Comparison of ENCODE assay signal across 20 cellular contexts in the genomic region with DNA sequence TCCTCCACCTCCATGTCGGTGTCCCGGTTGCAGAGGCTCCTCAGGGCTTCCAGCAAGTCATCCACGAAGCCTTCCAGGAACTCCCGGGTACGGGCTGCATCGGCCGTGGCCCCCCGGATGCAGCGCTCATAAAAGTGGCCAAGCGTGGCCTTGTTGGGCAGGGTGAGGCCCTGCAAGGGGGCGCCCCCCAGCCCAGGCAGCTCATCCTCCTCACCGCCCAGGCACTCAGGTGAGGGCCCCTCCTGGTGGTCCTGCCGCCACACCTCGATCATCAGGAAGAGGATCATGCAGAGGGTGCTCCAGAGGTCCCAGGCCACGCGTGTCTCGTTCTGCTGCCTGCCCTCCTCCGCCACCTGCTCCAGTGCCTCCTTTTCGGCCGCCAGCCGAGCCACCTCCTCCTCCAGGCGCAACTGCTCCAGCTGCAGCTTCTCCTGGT. TPM values are rescaled to one million over a fixed set of nuclear protein-coding genes. Genes with fewer than 3 reads are reported as not detected.
DNase-seq lines count a peak whose midpoint lies in the region; ATAC-seq, FAIRE-seq and TF ChIP-seq lines count a peak whose summit lies in the region.
"Had no signal": no experiment of that assay in that cellular context is flagged by ENCODE, and none has a peak within 500 bp of the region (broad histone marks: within the 10 kb centered on the region; RNA-seq: fewer than 3 reads in every experiment).

No MANE protein-coding gene starts in this region.

- H4K91ac ChIP-seq in H1 (replicated peaks; ENCODE audit: insufficient read length, low read length), result no peak overlapping the region

- no peak overlapping the region for H2BK120ac ChIP-seq in H1 (replicated peaks; ENCODE audit: low read depth, low read length)

- no peak overlapping the region for H3K9ac ChIP-seq in H1 (replicated peaks in 1 of 4; ENCODE audit: extremely low read depth in 1 of 4, low read depth in 3 of 4, low read length in 3 of 4)
- H3K9ac ChIP-seq: BLaER1 treated with 17β-estradiol and CSF1 and Interleukin-3, amounts not matched to agents 10 nM and 100 nM had no signal

- peaks cover 0 to 52% of the 10 kb centered on the region in 2 experiments; a peak in 2 of 4 replicates for H3K79me2 ChIP-seq in H1 (ENCODE audit: control insufficient read depth in 1 of 2, insufficient read depth in 2 of 2, low read length in 2 of 2)

- H3K27me3 Mint-ChIP-seq in natural killer cell (ENCODE audit: low read depth in 2 of 2) (no peaks in the 10 kb centered on the region), endothelial cell (ENCODE audit: unreplicated experiment) (peaks cover 7% of the 10 kb centered on the region), Caco-2 (ENCODE audit: insufficient read depth, unreplicated experiment) (no peaks in the 10 kb centered on the region)
- H3K27me3 Mint-ChIP-seq in activated CD4-positive, alpha-beta T cell treated with anti-CD3 and anti-CD28 coated beads, Interleukin-2, amount 10 ng/mL, durations not matched to agents 24 days and 14 days, result no peaks in the 10 kb centered on the region
- H3K27me3 Mint-ChIP-seq: CD4-positive, CD25-positive, alpha-beta regulatory T cell had no signal

- H3K4me1 ChIP-seq in H1 (replicated peaks in 1 of 4; ENCODE audit: control insufficient read depth in 3 of 4, insufficient read depth in 4 of 4, low read length in 3 of 4), result peaks cover 0 to 23% (median 17%) of the 10 kb centered on the region in 4 experiments; a peak in 6 of 7 replicates
- H3K4me1 ChIP-seq in spleen, result peaks cover 21 to 86% (median 39%) of the 10 kb centered on the region in 6 donors
- no peaks in the 10 kb centered on the region for H3K4me1 ChIP-seq in Caco-2

- no peak overlapping the region for H3K56ac ChIP-seq in H1 (replicated peaks; ENCODE audit: insufficient read length, low read depth, low read length)

- H3K79me1 ChIP-seq in H1 (ENCODE audit: low read depth, low read length), result peaks cover 32% of the 10 kb centered on the region

- H3K4me1 Mint-ChIP-seq in natural killer cell, result peaks cover 54 to 71% of the 10 kb centered on the region in 2 donors
- peaks cover 23% of the 10 kb centered on the region for H3K4me1 Mint-ChIP-seq in endothelial cell (ENCODE audit: unreplicated experiment)
- H3K4me1 Mint-ChIP-seq in activated CD4-positive, alpha-beta T cell treated with anti-CD3 and anti-CD28 coated beads, Interleukin-2, amount 10 ng/mL, durations not matched to agents 24 days and 14 days, result peaks cover 42% of the 10 kb centered on the region
- H3K4me1 Mint-ChIP-seq in Caco-2 (ENCODE audit: low read depth, unreplicated experiment), result no peaks in the 10 kb centered on the region

- no peak overlapping the region for H3K18ac ChIP-seq in H1 (ENCODE audit: extremely low read depth, low read length)

- TF ChIP-seq CTCF in RWPE1 (conservative IDR thresholded peaks at IDR 0.05; ENCODE audit: low read depth), result no peak
- TF ChIP-seq CTCF in H1 (IDR thresholded peaks at IDR 0.05; ENCODE audit: control extremely low read depth in 1 of 3, insufficient read depth in 1 of 3, low read depth in 1 of 3, low read length in 3 of 3), result no peak
- TF ChIP-seq CTCF in natural killer cell (IDR thresholded peaks at IDR 0.05), result no peak
- TF ChIP-seq CTCF in spleen (IDR thresholded peaks at IDR 0.05 in 8 of 11, conservative IDR thresholded peaks at IDR 0.05 in 3 of 11), result no peak
- no peak for TF ChIP-seq CTCF in endothelial cell (IDR thresholded peaks at IDR 0.05; ENCODE audit: unreplicated experiment)
- no peak for TF ChIP-seq CTCF in Caco-2 (IDR thresholded peaks at IDR 0.05; ENCODE audit: insufficient read depth in 1 of 2, low read depth in 1 of 2, low read length in 1 of 2, severe bottlenecking in 1 of 2, unreplicated experiment in 1 of 2)

- TF ChIP-seq POLR2A in H1 (IDR thresholded peaks at IDR 0.05; ENCODE audit: control extremely low read depth in 1 of 2, low read depth in 2 of 2, low read length in 2 of 2) (no peak), spleen (IDR thresholded peaks at IDR 0.05) (no peak)

- H3K36me3 Mint-ChIP-seq in natural killer cell, result no peaks in the 10 kb centered on the region
- H3K36me3 Mint-ChIP-seq in endothelial cell (ENCODE audit: low read depth, unreplicated experiment), result peaks cover 24% of the 10 kb centered on the region
- peaks cover 39% of the 10 kb centered on the region for H3K36me3 Mint-ChIP-seq in activated CD4-positive, alpha-beta T cell treated with anti-CD3 and anti-CD28 coated beads, Interleukin-2, amount 10 ng/mL, durations not matched to agents 24 days and 14 days (ENCODE audit: low read depth)
- H3K36me3 Mint-ChIP-seq in Caco-2 (ENCODE audit: insufficient read depth, unreplicated experiment), result no peaks in the 10 kb centered on the region

- no peak overlapping the region for H2AK5ac ChIP-seq in H1 (ENCODE audit: low read depth, low read length)

- H3K9me3 Mint-ChIP-seq in natural killer cell (no peaks in the 10 kb centered on the region), endothelial cell (ENCODE audit: unreplicated experiment) (no peaks in the 10 kb centered on the region), Caco-2 (ENCODE audit: unreplicated experiment) (no peaks in the 10 kb centered on the region)
- H3K9me3 Mint-ChIP-seq in activated CD4-positive, alpha-beta T cell treated with anti-CD3 and anti-CD28 coated beads, Interleukin-2, amount 10 ng/mL, durations not matched to agents 24 days and 14 days, result no peaks in the 10 kb centered on the region
- H3K9me3 Mint-ChIP-seq: CD4-positive, CD25-positive, alpha-beta regulatory T cell had no signal

- CTCF ChIA-PET in RWPE1 (lab: Yijun Ruan, JAX) (interaction anchor here (0.5 to 0.7 kb wide), 4 partner anchors 21 to 66 kb away, joined by 3 to 5 read pairs (median 4); partner anchors contain the start of gene ITPRIP), H1 (lab: Charles Lee; ENCODE audit: partially characterized antibody) (interaction anchor here (0.7 to 18.5 kb wide), 10 partner anchors 9 to 50 kb away, joined by 3 to 331 read pairs (median 7); partner anchors contain the start of genes CFAP58 and ITPRIP), Caco-2 (lab: Charles Lee) (interaction anchor here (0.5 to 1.7 kb wide), 2 partner anchors 10 to 27 kb away, joined by 3 to 6 read pairs; no protein-coding TSS in a partner anchor)

- H2BK15ac ChIP-seq in H1 (ENCODE audit: low read length), result 0 out of 2 replicates have a peak overlapping the region, but pooled peaks have one; percentile 29

- no peak overlapping the region for H3K4ac ChIP-seq in H1 (replicated peaks; ENCODE audit: insufficient read length, low read depth, low read length)

- no peak for TF ChIP-seq EP300 in H1 (IDR thresholded peaks at IDR 0.05; ENCODE audit: borderline replicate concordance in 1 of 2, low read depth in 2 of 2, low read length in 2 of 2)

- no peak for TF ChIP-seq RAD21 in H1 (IDR thresholded peaks at IDR 0.05 in 1 of 2, conservative IDR thresholded peaks at IDR 0.05 in 1 of 2; ENCODE audit: low read depth in 2 of 2, low read length in 2 of 2)

- H2BK20ac ChIP-seq in H1 (ENCODE audit: low read length), result no peak overlapping the region

- ATAC-seq in natural killer cell, result peak in 1 of 3 donors; percentile 6
- ATAC-seq: HepG2 had no signal

- H3K4me3 ChIP-seq in H1 (ENCODE audit: extremely low read depth in 1 of 4, insufficient read depth in 2 of 4, low read depth in 3 of 4, low read length in 4 of 4) (no peak overlapping the region), spleen (no peak overlapping the region), Caco-2 (ENCODE audit: low read depth, low read length) (no peak overlapping the region)
- H3K4me3 ChIP-seq: BLaER1 treated with 17β-estradiol and CSF1 and Interleukin-3, amounts not matched to agents 10 nM and 100 nM had no signal

- no peak overlapping the region for H4K5ac ChIP-seq in H1 (ENCODE audit: insufficient read length, low read depth, low read length)

- H3K27ac Mint-ChIP-seq in natural killer cell (peak overlapping the region in 1 of 2 donors; percentile 54), endothelial cell (ENCODE audit: unreplicated experiment) (no peak overlapping the region), Caco-2 (ENCODE audit: unreplicated experiment) (no peak overlapping the region)
- no peak overlapping the region for H3K27ac Mint-ChIP-seq in activated CD4-positive, alpha-beta T cell treated with anti-CD3 and anti-CD28 coated beads, Interleukin-2, amount 10 ng/mL, durations not matched to agents 24 days and 14 days
- H3K27ac Mint-ChIP-seq: CD4-positive, CD25-positive, alpha-beta regulatory T cell had no signal

- H3K23me2 ChIP-seq in H1 (ENCODE audit: low read depth, low read length), result no peaks in the 10 kb centered on the region

- BruUV-seq in Caco-2 (replicated peaks; lab: Mats Ljungman, UMichigan), result no TSS peak

- H2BK5ac ChIP-seq in H1 (ENCODE audit: low read depth, low read length), result no peak overlapping the region

- H3K4me2 ChIP-seq in H1 (ENCODE audit: insufficient read depth in 1 of 2, low read depth in 2 of 2, low read length in 2 of 2), result no peak overlapping the region
- H3K4me2 ChIP-seq: BLaER1 treated with 17β-estradiol and CSF1 and Interleukin-3, amounts not matched to agents 10 nM and 100 nM had no signal

- H3K27ac ChIP-seq in RWPE1, result peak overlapping the region; percentile 25
- H3K27ac ChIP-seq in H1 (ENCODE audit: low read depth, low read length), result no peak overlapping the region
- peak overlapping the region in 1 of 8 donors; percentile 72 for H3K27ac ChIP-seq in spleen
- H3K27ac ChIP-seq: BLaER1 treated with 17β-estradiol and CSF1 and Interleukin-3, amounts not matched to agents 10 nM and 100 nM had no signal

- no peak overlapping the region for H2AFZ ChIP-seq in H1 (ENCODE audit: low read length)

- no peak overlapping the region for H3K14ac ChIP-seq in H1 (ENCODE audit: insufficient read length)

- intact Hi-C loops in natural killer cell (cut with micrococcal nuclease) (no loop called here), spleen (cut with DNase I; ENCODE audit: low total_unique reads) (no loop called here), Caco-2 (cut with micrococcal nuclease; ENCODE audit: unreplicated experiment) (no loop called here)
- intact Hi-C loops in activated CD4-positive, alpha-beta T cell treated with anti-CD3 and anti-CD28 coated beads, Interleukin-2, amount 10 ng/mL, durations not matched to agents 24 days and 14 days (cut with micrococcal nuclease), result no loop called here

- H3K9me3 ChIP-seq in H1 (ENCODE audit: insufficient read depth in 2 of 2, low read depth in 1 of 2, low read length in 1 of 2), result no peaks in the 10 kb centered on the region
- H3K9me3 ChIP-seq in spleen, result no peaks in the 10 kb centered on the region
- no peaks in the 10 kb centered on the region for H3K9me3 ChIP-seq in Caco-2
- H3K9me3 ChIP-seq: BLaER1 treated with 17β-estradiol and CSF1 and Interleukin-3, amounts not matched to agents 10 nM and 100 nM had no signal

- no peak for FAIRE-seq in H1 (lab: Jason Lieb, UNC)
- FAIRE-seq: GM12892, GM19239, HepG2, HTR-8/SVneo had no signal

- H4K8ac ChIP-seq in H1 (ENCODE audit: extremely low read depth, insufficient read depth, low read length), result no peak overlapping the region

- no peak overlapping the region for H2BK12ac ChIP-seq in H1 (ENCODE audit: low read depth, low read length)

- POLR2A ChIA-PET in RWPE1 (lab: Yijun Ruan, JAX; ENCODE audit: low non-redundant PET), result interaction anchor here (0.6 kb wide), 1 partner anchor 9 kb away, joined by 3 read pairs; no protein-coding TSS in a partner anchor
- POLR2A ChIA-PET in H1 (lab: Charles Lee; ENCODE audit: partially characterized antibody), result interaction anchor here (0.8 to 5.1 kb wide), 2 partner anchors 9 to 12 kb away, joined by 3 to 23 read pairs; no protein-coding TSS in a partner anchor
- POLR2A ChIA-PET in Caco-2 (lab: Charles Lee), result no interaction called here

- DNase-seq in RWPE1 (ENCODE audit: low spot score), result no peak
- DNase-seq in H1 (ENCODE audit: low read depth in 1 of 2, low spot score in 2 of 2), result no peak
- peak; percentile 15 for DNase-seq in natural killer cell
- DNase-seq in spleen, result peak; percentile 74
- no peak for DNase-seq in endothelial cell (ENCODE audit: low spot score)
- no peak for DNase-seq in SW 1271 (lab: John Stamatoyannopoulos, UW)
- DNase-seq in activated CD4-positive, alpha-beta T cell treated with anti-CD3 and anti-CD28 coated beads, Interleukin-2, amount 10 ng/mL, durations not matched to agents 24 days and 14 days, result no peak
- no peak for DNase-seq in Caco-2
- DNase-seq: ACHN; Calu3; CD4-positive, CD25-positive, alpha-beta regulatory T cell; DMS 273 treated with DMSO at 0.1 percent for 48 hours; DMS79; HCEC 1CT had no signal

- peaks cover 7 to 27% of the 10 kb centered on the region in 2 experiments for H4K20me1 ChIP-seq in H1 (replicated peaks in 1 of 2; ENCODE audit: control insufficient read depth in 1 of 2, insufficient read depth in 2 of 2, low read length in 2 of 2)

- H3K23ac ChIP-seq in H1 (ENCODE audit: insufficient read length), result no peak overlapping the region

- H3K4me3 Mint-ChIP-seq in natural killer cell, result no peak overlapping the region
- no peak overlapping the region for H3K4me3 Mint-ChIP-seq in endothelial cell (ENCODE audit: unreplicated experiment)
- H3K4me3 Mint-ChIP-seq in activated CD4-positive, alpha-beta T cell treated with anti-CD3 and anti-CD28 coated beads, Interleukin-2, amount 10 ng/mL, durations not matched to agents 24 days and 14 days, result no peak overlapping the region
- H3K4me3 Mint-ChIP-seq in Caco-2 (ENCODE audit: unreplicated experiment), result no peak overlapping the region
- H3K4me3 Mint-ChIP-seq: CD4-positive, CD25-positive, alpha-beta regulatory T cell had no signal

- 96% methylated on average over 21 of the region's 22 CpGs; no CpG with 5 or more reads in 1 of the 2 experiments for WGBS in H1 (ENCODE audit: extremely low coverage in 1 of 2, insufficient coverage in 1 of 2, insufficient read length in 1 of 2, insufficient replicate concordance in 2 of 2, low coverage in 1 of 2, low lambda C conversion rate in 2 of 2, missing lambda C conversion rate in 1 of 2), 2 experiments
- WGBS in spleen, 5 donors, result 96 to 98% (median 97%) methylated on average over 19 to 22 of the region's 22 CpGs

- H3K36me3 ChIP-seq in H1 (ENCODE audit: control insufficient read depth in 2 of 4, insufficient read depth in 4 of 4, low read length in 3 of 4) (peaks cover 13 to 29% (median 26%) of the 10 kb centered on the region in 4 experiments), spleen (peaks cover 5 to 75% (median 44%) of the 10 kb centered on the region in 6 donors), Caco-2 (ENCODE audit: control insufficient read depth, insufficient read depth, low read length) (no peaks in the 10 kb centered on the region)

- no peaks in the 10 kb centered on the region for H3K27me3 ChIP-seq in H1 (replicated peaks in 1 of 4; ENCODE audit: control insufficient read depth in 3 of 4, extremely low read depth in 1 of 4, insufficient read depth in 3 of 4, low read length in 3 of 4)
- no peaks in the 10 kb centered on the region for H3K27me3 ChIP-seq in spleen (replicated peaks in 1 of 7)
- H3K27me3 ChIP-seq in Caco-2 (replicated peaks; ENCODE audit: control insufficient read depth, insufficient read depth, low read length), result no peaks in the 10 kb centered on the region
- H3K27me3 ChIP-seq: BLaER1 treated with 17β-estradiol and CSF1 and Interleukin-3, amounts not matched to agents 10 nM and 100 nM had no signal

RNA-seq across cellular contexts. Expression of gene ITPRIP, which starts 22.8 kb away (rescaled TPM):
- 16.9 and 17.1 TPM in 2 replicates for total RNA-seq in H1 (2021; fragmentation: NEBNext Ultra II Directional; extraction: Animal tissue kit (Norgen Biotek cat#: 25700))
- polyA plus RNA-seq in H1 (2011; rRNA removed), result 15.2 and 15.3 TPM in 2 replicates
- 11.4 TPM for polyA plus RNA-seq in H1 (2011; cell fraction: cytosol; rRNA removed)
- polyA plus RNA-seq in H1 (2011; cell fraction: nucleus; rRNA removed), result 17.8 TPM
- polyA plus RNA-seq in H1 (2012, experiment 1 of 2), result 13.9 to 16.3 TPM (median 15.0 TPM) in 4 replicates
- polyA plus RNA-seq in H1 (2012, experiment 2 of 2), result 12.2 TPM
- polyA plus RNA-seq in H1 (2013, experiment 1 of 2), result 20.7 TPM
- 21.2 TPM for polyA plus RNA-seq in H1 (2013, experiment 2 of 2)
- polyA minus RNA-seq in H1 (2011; rRNA and poly(A)+ RNA removed), result 20.2 and 21.4 TPM in 2 replicates
- polyA minus RNA-seq in H1 (2011; cell fraction: cytosol; rRNA and poly(A)+ RNA removed), result 8.9 TPM
- 23.5 TPM for polyA minus RNA-seq in H1 (2011; cell fraction: nucleus; rRNA and poly(A)+ RNA removed)
- 100 to 1,000 TPM; 172 to 225 (median 176) TPM for total RNA-seq in natural killer cell
- 10 to 100 TPM; 21.6 to 37.8 (median 32.3) TPM for total RNA-seq in spleen
- polyA plus RNA-seq in spleen, result 1 to 10 TPM; 7.2 to 9.5 (median 8.5) TPM
- 16.3 TPM for total RNA-seq in endothelial cell (ENCODE audit: unreplicated experiment)
- total RNA-seq in activated CD4-positive, alpha-beta T cell treated with anti-CD3 and anti-CD28 coated beads, Interleukin-2, amount 10 ng/mL, durations not matched to agents 24 days and 14 days, result 14.7 and 15.4 TPM in 2 replicates
- total RNA-seq in Caco-2 (2022), result 3.1 and 3.4 TPM in 2 replicates

RNA-seq across cellular contexts. Expression of gene CFAP58, which starts 38.1 kb away (rescaled TPM):
- 0.71 and 1.1 TPM in 2 replicates for total RNA-seq in H1 (2021; fragmentation: NEBNext Ultra II Directional; extraction: Animal tissue kit (Norgen Biotek cat#: 25700))
- polyA plus RNA-seq in H1 (2011; rRNA removed) (0.09 and 0.32 TPM in 2 replicates), spleen (under 1 TPM; 0.10 to 0.36 (median 0.15) TPM)
- 0.67 TPM for polyA plus RNA-seq in H1 (2011; cell fraction: cytosol; rRNA removed)
- 0.66 TPM for polyA plus RNA-seq in H1 (2011; cell fraction: nucleus; rRNA removed)
- polyA plus RNA-seq in H1 (2012, experiment 1 of 2), result 0.97 to 1.5 TPM (median 1.3 TPM) in 4 replicates
- polyA plus RNA-seq in H1 (2012, experiment 2 of 2), result 0.16 TPM
- 0.63 TPM for polyA plus RNA-seq in H1 (2013, experiment 1 of 2)
- polyA plus RNA-seq in H1 (2013, experiment 2 of 2), result 0.68 TPM
- 0.35 and 0.80 TPM in 2 replicates for polyA minus RNA-seq in H1 (2011; rRNA and poly(A)+ RNA removed)
- 1.5 TPM for polyA minus RNA-seq in H1 (2011; cell fraction: cytosol; rRNA and poly(A)+ RNA removed)
- 2.1 TPM for polyA minus RNA-seq in H1 (2011; cell fraction: nucleus; rRNA and poly(A)+ RNA removed)
- total RNA-seq in natural killer cell (under 1 TPM; 0.07 to 0.15 (median 0.11) TPM), spleen (1 to 10 TPM in 1 of 7 donors, under 1 TPM in 5, not detected in 1; 0.37 to 1.4 (median 0.46) TPM), endothelial cell (ENCODE audit: unreplicated experiment) (0.28 TPM), Caco-2 (2022) (not detected in 2 replicates)
- 0.16 and 0.19 TPM in 2 replicates for total RNA-seq in activated CD4-positive, alpha-beta T cell treated with anti-CD3 and anti-CD28 coated beads, Interleukin-2, amount 10 ng/mL, durations not matched to agents 24 days and 14 days
- total RNA-seq: Calu3; CD4-positive, CD25-positive, alpha-beta regulatory T cell; HepG2 had no signal

RNA-seq across cellular contexts. Expression of gene GSTO2, which starts 46.5 kb away (rescaled TPM):
- 12.7 and 13.1 TPM in 2 replicates for total RNA-seq in H1 (2021; fragmentation: NEBNext Ultra II Directional; extraction: Animal tissue kit (Norgen Biotek cat#: 25700))
- polyA plus RNA-seq in H1 (2011; rRNA removed) (34.0 and 41.7 TPM in 2 replicates), spleen (under 1 TPM; 0.91 to 0.99 (median 0.91) TPM)
- polyA plus RNA-seq in H1 (2011; cell fraction: cytosol; rRNA removed), result 28.2 TPM
- 20.6 TPM for polyA plus RNA-seq in H1 (2011; cell fraction: nucleus; rRNA removed)
- polyA plus RNA-seq in H1 (2012, experiment 1 of 2), result 17.5 to 19.3 TPM (median 17.6 TPM) in 4 replicates
- 23.3 TPM for polyA plus RNA-seq in H1 (2012, experiment 2 of 2)
- polyA plus RNA-seq in H1 (2013, experiment 1 of 2), result 12.6 TPM
- polyA plus RNA-seq in H1 (2013, experiment 2 of 2), result 11.7 TPM
- 19.5 and 23.4 TPM in 2 replicates for polyA minus RNA-seq in H1 (2011; rRNA and poly(A)+ RNA removed)
- 6.8 TPM for polyA minus RNA-seq in H1 (2011; cell fraction: cytosol; rRNA and poly(A)+ RNA removed)
- polyA minus RNA-seq in H1 (2011; cell fraction: nucleus; rRNA and poly(A)+ RNA removed), result 16.5 TPM
- total RNA-seq in natural killer cell (1 to 10 TPM in 1 of 3 donors, under 1 TPM in 2; 0.75 to 1.4 (median 0.84) TPM), spleen (1 to 10 TPM in 1 of 7 donors, under 1 TPM in 6; 0.32 to 1.4 (median 0.77) TPM), endothelial cell (ENCODE audit: unreplicated experiment) (5.9 TPM), Caco-2 (2022) (1.1 and 1.4 TPM in 2 replicates)
- 0.77 and 1.3 TPM in 2 replicates for total RNA-seq in activated CD4-positive, alpha-beta T cell treated with anti-CD3 and anti-CD28 coated beads, Interleukin-2, amount 10 ng/mL, durations not matched to agents 24 days and 14 days
- total RNA-seq: H4 had no signal

Comparison
In these comparisons a context has a peak if more than half of its experiments do, and no peak if none do; other contexts are left out.
1. DNase-seq: peak in natural killer cell (single experiment) and spleen (single experiment); none in RWPE1 (single experiment), H1 (0 of 2), endothelial cell (single experiment), SW 1271 (0 of 2), activated CD4-positive, alpha-beta T cell treated with anti-CD3 and anti-CD28 coated beads, Interleukin-2, amount 10 ng/mL, durations not matched to agents 24 days and 14 days (single experiment) and Caco-2 (0 of 2).